1 cellular context compared by ENCODE assay signal in genomic region chrX:119852410-119853353, GRCh38.
A peak's percentile ranks its signal among the peaks of the same experiment; 100 is the strongest.
TF ChIP-seq lines count a peak whose summit lies in the region.

TSS of gene UPF3B (minus strand) at chrX:119852963. CDS start at chrX:119852928, 35 bp downstream.

TF ChIP-seq in K562, 482 proteins besides CTCF, POLR2A, EP300 and RAD21 (continued from another document and continues in another):
- TF ChIP-seq ZBTB11 (CRISPR knock-in tag; IDR thresholded peaks at IDR 0.05) (peak in 1 of 3 experiments; percentile 74; a peak in 1 of 6 replicates), LARP7 (IDR thresholded peaks at IDR 0.05) (no peak), ZNF146 (CRISPR knock-in tag; IDR thresholded peaks at IDR 0.05; ENCODE audit: unreplicated experiment) (no peak), CHAMP1 (IDR thresholded peaks at IDR 0.05) (no peak), RFX1 (IDR thresholded peaks at IDR 0.05) (peak; percentile 29; the same call in 1 of the 2 replicates), ZNF699 (CRISPR knock-in tag; IDR thresholded peaks at IDR 0.05; ENCODE audit: insufficient replicate concordance) (no peak), DMBX1 (CRISPR knock-in tag; IDR thresholded peaks at IDR 0.05; ENCODE audit: borderline replicate concordance) (no peak), NR1H2 (CRISPR knock-in tag; IDR thresholded peaks at IDR 0.05) (no peak), ZFP36 (IDR thresholded peaks at IDR 0.05; ENCODE audit: low read depth, low read length, partially characterized antibody) (no peak), XRCC5 (IDR thresholded peaks at IDR 0.05; ENCODE audit: low read depth, low read length) (0 out of 2 replicates have a peak, but pooled peaks have one; percentile 34), ETV5 (CRISPR knock-in tag; IDR thresholded peaks at IDR 0.05; ENCODE audit: low read depth) (no peak), ZNF174 (CRISPR knock-in tag; IDR thresholded peaks at IDR 0.05) (no peak), RBM22 (IDR thresholded peaks at IDR 0.05; ENCODE audit: low read depth, low read length, poor library complexity, severe bottlenecking) (no peak), PCBP2 (IDR thresholded peaks at IDR 0.05; ENCODE audit: low read depth, low read length, poor library complexity, severe bottlenecking) (no peak), RNF219 (CRISPR knock-in tag; IDR thresholded peaks at IDR 0.05) (no peak), ZNF224 (CRISPR knock-in tag; IDR thresholded peaks at IDR 0.05) (no peak), EP400 (IDR thresholded peaks at IDR 0.05) (peak; percentile 78), CEBPB (tag; IDR thresholded peaks at IDR 0.05) (no peak), HNRNPUL1 (IDR thresholded peaks at IDR 0.05; ENCODE audit: low read length) (no peak), ETS2 (tag; IDR thresholded peaks at IDR 0.05; ENCODE audit: borderline replicate concordance, poor library complexity, severe bottlenecking) (no peak), TEAD1 (CRISPR knock-in tag; IDR thresholded peaks at IDR 0.05) (no peak), ZNF3 (CRISPR knock-in tag; IDR thresholded peaks at IDR 0.05) (no peak), PHF8 (IDR thresholded peaks at IDR 0.05; ENCODE audit: borderline replicate concordance, low read length) (peak; percentile 91; the same call in 1 of the 2 replicates), HNRNPLL (IDR thresholded peaks at IDR 0.05; ENCODE audit: low read depth, low read length, poor library complexity, severe bottlenecking) (peak; percentile 44), NR2C2 (CRISPR knock-in tag; IDR thresholded peaks at IDR 0.05) (no peak), NR2C2 (tag; IDR thresholded peaks at IDR 0.05) (peak; percentile 88), SRSF1 (IDR thresholded peaks at IDR 0.05; ENCODE audit: low read depth, low read length) (no peak), BCOR (IDR thresholded peaks at IDR 0.05) (0 out of 2 replicates have a peak, but pooled peaks have one; percentile 21), WHSC1 (IDR thresholded peaks at IDR 0.05; ENCODE audit: low read length) (no peak), ARID2 (IDR thresholded peaks at IDR 0.05) (no peak), HNRNPL (IDR thresholded peaks at IDR 0.05; ENCODE audit: low read depth, low read length) (no peak), CREM (IDR thresholded peaks at IDR 0.05; ENCODE audit: low read depth) (peak; percentile 88), ERF (CRISPR knock-in tag; IDR thresholded peaks at IDR 0.05) (no peak), NR4A1 (CRISPR knock-in tag; IDR thresholded peaks at IDR 0.05) (no peak), NR4A1 (tag; IDR thresholded peaks at IDR 0.05) (no peak), CBX2 (IDR thresholded peaks at IDR 0.05; ENCODE audit: insufficient read depth, low read length, poor library complexity, severe bottlenecking) (no peak)
- TF ChIP-seq, protein P1, sequence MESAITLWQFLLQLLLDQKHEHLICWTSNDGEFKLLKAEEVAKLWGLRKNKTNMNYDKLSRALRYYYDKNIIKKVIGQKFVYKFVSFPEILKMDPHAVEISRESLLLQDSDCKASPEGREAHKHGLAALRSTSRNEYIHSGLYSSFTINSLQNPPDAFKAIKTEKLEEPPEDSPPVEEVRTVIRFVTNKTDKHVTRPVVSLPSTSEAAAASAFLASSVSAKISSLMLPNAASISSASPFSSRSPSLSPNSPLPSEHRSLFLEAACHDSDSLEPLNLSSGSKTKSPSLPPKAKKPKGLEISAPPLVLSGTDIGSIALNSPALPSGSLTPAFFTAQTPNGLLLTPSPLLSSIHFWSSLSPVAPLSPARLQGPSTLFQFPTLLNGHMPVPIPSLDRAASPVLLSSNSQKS (CRISPR knock-in tag; IDR thresholded peaks at IDR 0.05) = no peak
- TF ChIP-seq, protein P2, sequence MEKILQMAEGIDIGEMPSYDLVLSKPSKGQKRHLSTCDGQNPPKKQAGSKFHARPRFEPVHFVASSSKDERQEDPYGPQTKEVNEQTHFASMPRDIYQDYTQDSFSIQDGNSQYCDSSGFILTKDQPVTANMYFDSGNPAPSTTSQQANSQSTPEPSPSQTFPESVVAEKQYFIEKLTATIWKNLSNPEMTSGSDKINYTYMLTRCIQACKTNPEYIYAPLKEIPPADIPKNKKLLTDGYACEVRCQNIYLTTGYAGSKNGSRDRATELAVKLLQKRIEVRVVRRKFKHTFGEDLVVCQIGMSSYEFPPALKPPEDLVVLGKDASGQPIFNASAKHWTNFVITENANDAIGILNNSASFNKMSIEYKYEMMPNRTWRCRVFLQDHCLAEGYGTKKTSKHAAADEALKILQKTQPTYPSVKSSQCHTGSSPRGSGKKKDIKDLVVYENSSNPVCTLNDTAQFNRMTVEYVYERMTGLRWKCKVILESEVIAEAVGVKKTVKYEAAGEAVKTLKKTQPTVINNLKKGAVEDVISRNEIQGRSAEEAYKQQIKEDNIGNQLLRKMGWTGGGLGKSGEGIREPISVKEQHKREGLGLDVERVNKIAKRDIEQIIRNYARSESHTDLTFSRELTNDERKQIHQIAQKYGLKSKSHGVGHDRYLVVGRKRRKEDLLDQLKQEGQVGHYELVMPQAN (IDR thresholded peaks at IDR 0.05; ENCODE audit: borderline replicate concordance) = peak; percentile 52; the same call in 1 of the 2 replicates
- TF ChIP-seq, protein P3, sequence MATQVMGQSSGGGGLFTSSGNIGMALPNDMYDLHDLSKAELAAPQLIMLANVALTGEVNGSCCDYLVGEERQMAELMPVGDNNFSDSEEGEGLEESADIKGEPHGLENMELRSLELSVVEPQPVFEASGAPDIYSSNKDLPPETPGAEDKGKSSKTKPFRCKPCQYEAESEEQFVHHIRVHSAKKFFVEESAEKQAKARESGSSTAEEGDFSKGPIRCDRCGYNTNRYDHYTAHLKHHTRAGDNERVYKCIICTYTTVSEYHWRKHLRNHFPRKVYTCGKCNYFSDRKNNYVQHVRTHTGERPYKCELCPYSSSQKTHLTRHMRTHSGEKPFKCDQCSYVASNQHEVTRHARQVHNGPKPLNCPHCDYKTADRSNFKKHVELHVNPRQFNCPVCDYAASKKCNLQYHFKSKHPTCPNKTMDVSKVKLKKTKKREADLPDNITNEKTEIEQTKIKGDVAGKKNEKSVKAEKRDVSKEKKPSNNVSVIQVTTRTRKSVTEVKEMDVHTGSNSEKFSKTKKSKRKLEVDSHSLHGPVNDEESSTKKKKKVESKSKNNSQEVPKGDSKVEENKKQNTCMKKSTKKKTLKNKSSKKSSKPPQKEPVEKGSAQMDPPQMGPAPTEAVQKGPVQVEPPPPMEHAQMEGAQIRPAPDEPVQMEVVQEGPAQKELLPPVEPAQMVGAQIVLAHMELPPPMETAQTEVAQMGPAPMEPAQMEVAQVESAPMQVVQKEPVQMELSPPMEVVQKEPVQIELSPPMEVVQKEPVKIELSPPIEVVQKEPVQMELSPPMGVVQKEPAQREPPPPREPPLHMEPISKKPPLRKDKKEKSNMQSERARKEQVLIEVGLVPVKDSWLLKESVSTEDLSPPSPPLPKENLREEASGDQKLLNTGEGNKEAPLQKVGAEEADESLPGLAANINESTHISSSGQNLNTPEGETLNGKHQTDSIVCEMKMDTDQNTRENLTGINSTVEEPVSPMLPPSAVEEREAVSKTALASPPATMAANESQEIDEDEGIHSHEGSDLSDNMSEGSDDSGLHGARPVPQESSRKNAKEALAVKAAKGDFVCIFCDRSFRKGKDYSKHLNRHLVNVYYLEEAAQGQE (CRISPR knock-in tag; IDR thresholded peaks at IDR 0.05; ENCODE audit: low read depth) = no peak
